1 cellular context compared by ENCODE assay signal in the genomic region with DNA sequence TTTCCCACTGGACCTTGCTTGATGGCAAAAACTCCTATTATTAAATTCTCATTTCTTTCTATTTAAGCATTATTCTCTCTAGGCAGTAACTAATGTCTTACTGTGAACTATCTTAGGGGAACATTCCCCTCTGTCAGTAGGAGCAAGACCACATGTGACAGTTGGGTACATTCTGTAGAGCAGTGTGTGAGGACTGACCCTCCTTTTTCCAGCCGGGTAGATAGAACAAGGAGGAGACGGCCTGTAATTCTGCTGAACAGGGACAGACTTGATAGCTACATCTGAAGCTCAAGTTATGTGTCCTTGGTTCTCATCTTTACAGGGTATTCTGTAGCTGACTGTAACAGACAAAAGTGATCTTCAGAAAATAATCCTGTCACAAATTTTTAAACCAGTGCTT.
TF ChIP-seq lines count a peak whose summit lies in the region.

No MANE protein-coding gene starts in this region.

TF ChIP-seq in IMR-90, 13 proteins besides CTCF, POLR2A, EP300 and RAD21 (continued from another document):
- TF ChIP-seq SMC3 (IDR thresholded peaks at IDR 0.05; ENCODE audit: low read depth, low read length) = no peak
- no peak for TF ChIP-seq MXI1 (IDR thresholded peaks at IDR 0.05; ENCODE audit: borderline replicate concordance, low read depth, low read length)
- TF ChIP-seq NFE2L2 (IDR thresholded peaks at IDR 0.05; ENCODE audit: low read depth, low read length) = no peak
- no peak for TF ChIP-seq FOS (IDR thresholded peaks at IDR 0.05; ENCODE audit: low read depth, low read length)
- no peak for TF ChIP-seq BHLHE40 (IDR thresholded peaks at IDR 0.05; ENCODE audit: low read depth, low read length)
- no peak for TF ChIP-seq MAZ (IDR thresholded peaks at IDR 0.05; ENCODE audit: borderline replicate concordance, low read depth, low read length)
TF ChIP-seq in IMR-90: peak in this region for 0.
